ENCODE assay signal across 33 cellular contexts in genomic region chr7:131251371-131251770, GRCh38.
"Had no signal": no experiment of that assay in that cellular context is flagged by ENCODE, and none has a peak within 500 bp of the region (broad histone marks: within the 10 kb centered on the region; RNA-seq: fewer than 3 reads in every experiment).

No MANE protein-coding gene starts in this region.

- H3K4me2 ChIP-seq: KMS-11 had no signal

- H3K4me3 ChIP-seq: MG63 had no signal

- DNase-seq: Karpas-422, Kasumi-1, MG63, MM.1S, MV-4-11, NCI-H1048, NCI-H1092, NCI-H1092 treated with DMSO at 0.1 percent for 48 hours, NCI-H1105, NCI-H1105 treated with DMSO at 0.1 percent for 48 hours, NCI-H1417, NCI-H1417 treated with DMSO at 0.1 percent for 48 hours, NCI-H1436, NCI-H1436 treated with DMSO at 0.1 percent for 48 hours, NCI-H146, NCI-H1694, NCI-H1694 treated with DMSO at 0.1 percent for 48 hours, NCI-H187, NCI-H187 treated with DMSO at 0.1 percent for 48 hours, NCI-H1930, NCI-H2029, NCI-H2029 treated with DMSO at 0.1 percent for 48 hours, NCI-H2081, NCI-H2081 treated with DMSO at 0.1 percent for 48 hours, NCI-H2107, NCI-H2171, NCI-H2171 treated with DMSO at 0.1 percent for 48 hours, NCI-H226, NCI-H345, NCI-H446, NCI-H446 treated with DMSO at 0.1 percent for 48 hours, NCI-H510A had no signal

- H3K9ac ChIP-seq: KMS-11 had no signal

- H3K27me3 ChIP-seq: MG63 had no signal

- H3K27ac ChIP-seq: KMS-11 had no signal

- H3K36me3 ChIP-seq: MG63 had no signal
